In the genomic region with DNA sequence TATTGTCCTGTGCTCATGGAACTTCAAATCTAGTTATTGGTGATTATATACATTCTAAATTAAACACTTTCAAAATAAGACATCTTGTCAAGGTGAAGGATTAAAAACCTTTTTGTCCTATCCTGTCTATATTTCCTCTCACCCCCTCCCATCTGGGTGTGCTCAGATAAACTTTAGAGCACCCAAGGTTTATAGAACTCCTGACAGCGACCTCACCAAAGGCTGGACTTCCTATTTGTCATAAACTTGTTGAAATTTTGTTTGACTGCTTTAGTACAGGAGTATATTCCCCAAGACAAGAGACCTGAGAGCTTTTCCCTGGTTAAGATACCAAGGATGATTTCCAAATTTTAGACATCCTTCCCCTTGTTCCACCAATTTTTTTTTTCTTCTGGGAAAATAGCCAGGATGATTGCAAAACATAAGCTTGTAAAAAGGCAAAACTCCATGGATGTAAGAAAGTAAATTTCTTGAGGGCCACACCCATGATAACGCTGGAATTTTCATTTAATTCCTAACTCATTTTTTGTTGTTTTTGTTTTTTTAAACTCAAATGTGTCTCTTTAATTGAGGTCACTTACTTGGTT, we compare ENCODE assay signal across 11 cellular contexts. TPM values are rescaled to one million over a fixed set of nuclear protein-coding genes. Genes with fewer than 3 reads are reported as not detected.
A peak's percentile ranks its signal among the peaks of the same experiment; 100 is the strongest.
DNase-seq lines count a peak whose midpoint lies in the region; ATAC-seq and TF ChIP-seq lines count a peak whose summit lies in the region.
"Had no signal": no experiment of that assay in that cellular context is flagged by ENCODE, and none has a peak within 500 bp of the region (broad histone marks: within the 10 kb centered on the region; RNA-seq: fewer than 3 reads in every experiment).

No MANE protein-coding gene starts in this region.

- H4K8ac ChIP-seq in neuronal stem cell (ENCODE audit: low read depth, low read length): no peak overlapping the region

- H2BK12ac ChIP-seq in neuronal stem cell (ENCODE audit: low read length): no peak overlapping the region

- peaks cover 91% of the 10 kb centered on the region for H3K79me2 ChIP-seq in mammary epithelial cell (ENCODE audit: insufficient read depth, low read length)

- no peak overlapping the region for H3K14ac ChIP-seq in neuronal stem cell (ENCODE audit: low read length)

- H3K4me2 ChIP-seq in mammary epithelial cell (ENCODE audit: insufficient read depth, low read depth, low read length) (peak overlapping the region; percentile 77), neuronal stem cell (ENCODE audit: insufficient read depth, low read length, poor library complexity, severe bottlenecking) (no peak overlapping the region)

- H2BK15ac ChIP-seq in neuronal stem cell (ENCODE audit: low read length): no peak overlapping the region

- no peak overlapping the region for H2BK120ac ChIP-seq in neuronal stem cell (ENCODE audit: low read depth, low read length)

- H3K4me1 ChIP-seq in mammary epithelial cell (ENCODE audit: insufficient read depth, low read length) (peaks cover 33% of the 10 kb centered on the region), urinary bladder (ENCODE audit: insufficient read depth) (peaks cover 1% of the 10 kb centered on the region), neuronal stem cell (ENCODE audit: control insufficient read depth in 2 of 2, insufficient read depth in 1 of 2, low read depth in 1 of 2, low read length in 2 of 2) (peaks cover 7 to 8% of the 10 kb centered on the region in 2 donors)
- H3K4me1 ChIP-seq: parathyroid adenoma had no signal

- no peak overlapping the region for H3K18ac ChIP-seq in neuronal stem cell (ENCODE audit: low read length)

- no peak for DNase-seq in activated naive CD8-positive, alpha-beta T cell treated with anti-CD3 and anti-CD28 coated beads, Interleukin-2, amount 50 U/mL, for 24 hours
- DNase-seq in activated naive CD8-positive, alpha-beta T cell treated with anti-CD3 and anti-CD28 coated beads for 36 hours: no peak
- peak; percentile 37 for DNase-seq in mammary epithelial cell
- no peak for DNase-seq in left colon
- no peak for DNase-seq in neuronal stem cell (ENCODE audit: low spot score)
- DNase-seq in nucleus accumbens (lab: John Stamatoyannopoulos, UW): no peak
- DNase-seq: activated CD4-positive, alpha-beta T cell treated with anti-CD3 and anti-CD28 coated beads, Interleukin-2, amount 10 ng/mL, durations not matched to agents 7 days and 5 days; amygdala had no signal

- 51% methylated on average over 2 of the region's 2 CpGs for WGBS in mammary epithelial cell (ENCODE audit: low coverage, missing lambda C conversion rate)
- WGBS in urinary bladder: 27% methylated on average over 2 of the region's 2 CpGs
- no CpG with 5 or more reads among the region's 2 CpGs for WGBS in neuronal stem cell (ENCODE audit: extremely low coverage in 2 of 2, insufficient read length in 2 of 2, insufficient replicate concordance in 1 of 2), 2 donors

- dilution Hi-C loops in mammary epithelial cell (cut with HindIII; ENCODE audit: low sequenced_read_pairs): loop anchor here (5.0 kb wide), 1 partner anchor 85 kb away; no protein-coding TSS in a partner anchor

- intact Hi-C loops in mammary epithelial cell (cut with micrococcal nuclease) (loop anchor here (1.0 kb wide), 1 partner anchor 33 kb away; the partner anchor contains the start of gene CARMIL1), left colon (cut with DNase I, micrococcal nuclease) (no loop called here)

- H3K4me1 Mint-ChIP-seq in activated naive CD8-positive, alpha-beta T cell treated with anti-CD3 and anti-CD28 coated beads, Interleukin-2, amount 50 U/mL, for 24 hours: peaks cover 22% of the 10 kb centered on the region
- H3K4me1 Mint-ChIP-seq in activated naive CD8-positive, alpha-beta T cell treated with anti-CD3 and anti-CD28 coated beads for 36 hours: peaks cover 34% of the 10 kb centered on the region

- H3K9me3 ChIP-seq in mammary epithelial cell (replicated peaks; ENCODE audit: insufficient read depth, low read length): no peaks in the 10 kb centered on the region
- no peaks in the 10 kb centered on the region for H3K9me3 ChIP-seq in neuronal stem cell (replicated peaks in 1 of 2; ENCODE audit: control insufficient read depth in 2 of 2, insufficient read depth in 1 of 2, low read depth in 1 of 2, low read length in 2 of 2)

- H3K4me3 ChIP-seq in mammary epithelial cell (replicated peaks in 1 of 3; ENCODE audit: insufficient read depth in 1 of 3, low read depth in 2 of 3, low read length in 3 of 3): peak overlapping the region in 2 of 3 experiments; percentile 9 to 44
- H3K4me3 ChIP-seq in urinary bladder (ENCODE audit: low read depth, low read length): no peak overlapping the region
- no peak overlapping the region for H3K4me3 ChIP-seq in neuronal stem cell (ENCODE audit: low read length in 2 of 2)

- in situ Hi-C loops in mammary epithelial cell (cut with MboI; ENCODE audit: low sequenced_read_pairs in 2 of 2): no loop called here

- H4K20me1 ChIP-seq in mammary epithelial cell (ENCODE audit: insufficient read depth, low read length): no peaks in the 10 kb centered on the region

- no peak overlapping the region for H2AFZ ChIP-seq in mammary epithelial cell (ENCODE audit: low read depth, low read length)
- H2AFZ ChIP-seq in neuronal stem cell (ENCODE audit: low read length): no peak overlapping the region
- H2AFZ ChIP-seq: parathyroid adenoma had no signal

- H3K79me1 ChIP-seq in neuronal stem cell (ENCODE audit: low read depth, low read length): no peaks in the 10 kb centered on the region

- peak overlapping the region; percentile 35 for H3K27ac Mint-ChIP-seq in activated naive CD8-positive, alpha-beta T cell treated with anti-CD3 and anti-CD28 coated beads, Interleukin-2, amount 50 U/mL, for 24 hours
- no peak overlapping the region for H3K27ac Mint-ChIP-seq in activated naive CD8-positive, alpha-beta T cell treated with anti-CD3 and anti-CD28 coated beads for 36 hours
- H3K27ac Mint-ChIP-seq: activated CD4-positive, alpha-beta T cell treated with anti-CD3 and anti-CD28 coated beads, Interleukin-2, amount 10 ng/mL, durations not matched to agents 7 days and 5 days had no signal

- no peak for TF ChIP-seq CTCF in mammary epithelial cell (conservative IDR thresholded peaks at IDR 0.05 in 1 of 2, IDR thresholded peaks at IDR 0.05 in 1 of 2; ENCODE audit: extremely low read depth in 1 of 2, insufficient read depth in 1 of 2, low read depth in 1 of 2, low read length in 2 of 2)

- H3K9ac ChIP-seq in mammary epithelial cell (ENCODE audit: insufficient read depth, low read length): peak overlapping the region; percentile 37
- H3K9ac ChIP-seq in neuronal stem cell (ENCODE audit: low read depth, low read length, poor library complexity): no peak overlapping the region
- H3K9ac ChIP-seq: parathyroid adenoma had no signal

- no peaks in the 10 kb centered on the region for H3K36me3 Mint-ChIP-seq in activated naive CD8-positive, alpha-beta T cell treated with anti-CD3 and anti-CD28 coated beads, Interleukin-2, amount 50 U/mL, for 24 hours (ENCODE audit: low read depth)
- no peaks in the 10 kb centered on the region for H3K36me3 Mint-ChIP-seq in activated naive CD8-positive, alpha-beta T cell treated with anti-CD3 and anti-CD28 coated beads for 36 hours

- no peak overlapping the region for H3K23ac ChIP-seq in neuronal stem cell (ENCODE audit: low read depth, low read length, poor library complexity)

- H3K27me3 ChIP-seq in mammary epithelial cell (ENCODE audit: insufficient read depth, low read length) (no peaks in the 10 kb centered on the region), neuronal stem cell (ENCODE audit: control insufficient read depth in 3 of 3, insufficient read depth in 3 of 3, low read depth in 1 of 3, low read length in 3 of 3) (no peaks in the 10 kb centered on the region)

- no peak overlapping the region for H3K4me3 Mint-ChIP-seq in activated naive CD8-positive, alpha-beta T cell treated with anti-CD3 and anti-CD28 coated beads, Interleukin-2, amount 50 U/mL, for 24 hours
- H3K4me3 Mint-ChIP-seq in activated naive CD8-positive, alpha-beta T cell treated with anti-CD3 and anti-CD28 coated beads for 36 hours: no peak overlapping the region
- H3K4me3 Mint-ChIP-seq: activated CD4-positive, alpha-beta T cell treated with anti-CD3 and anti-CD28 coated beads, Interleukin-2, amount 10 ng/mL, durations not matched to agents 7 days and 5 days had no signal

- H3K4ac ChIP-seq in neuronal stem cell (ENCODE audit: low read length): no peak overlapping the region

- BruUV-seq in mammary epithelial cell (replicated peaks; lab: Mats Ljungman, UMichigan): no TSS peak

- H3K27ac ChIP-seq in mammary epithelial cell (ENCODE audit: insufficient read depth, low read depth, low read length): peak overlapping the region; percentile 80
- peak overlapping the region; percentile 56 for H3K27ac ChIP-seq in urinary bladder (ENCODE audit: low read depth)
- no peak overlapping the region for H3K27ac ChIP-seq in neuronal stem cell (replicated peaks; ENCODE audit: low read length)
- H3K27ac ChIP-seq: parathyroid adenoma had no signal

- no peak overlapping the region for H4K91ac ChIP-seq in neuronal stem cell (ENCODE audit: low read depth, low read length, poor library complexity)

- no peak for ATAC-seq in activated naive CD8-positive, alpha-beta T cell treated with anti-CD3 and anti-CD28 coated beads, Interleukin-2, amount 50 U/mL, for 24 hours
- ATAC-seq in left colon (peak; percentile 72), HG03439 (IDR thresholded peaks at IDR 0.05; ENCODE audit: unreplicated experiment) (no peak)

- H2BK5ac ChIP-seq in neuronal stem cell (ENCODE audit: low read length): no peak overlapping the region

- H3K27me3 Mint-ChIP-seq in activated naive CD8-positive, alpha-beta T cell treated with anti-CD3 and anti-CD28 coated beads, Interleukin-2, amount 50 U/mL, for 24 hours: no peaks in the 10 kb centered on the region
- no peaks in the 10 kb centered on the region for H3K27me3 Mint-ChIP-seq in activated naive CD8-positive, alpha-beta T cell treated with anti-CD3 and anti-CD28 coated beads for 36 hours
- H3K27me3 Mint-ChIP-seq: activated CD4-positive, alpha-beta T cell treated with anti-CD3 and anti-CD28 coated beads, Interleukin-2, amount 10 ng/mL, durations not matched to agents 7 days and 5 days had no signal

- no peak overlapping the region for H2AK5ac ChIP-seq in neuronal stem cell (ENCODE audit: low read depth, low read length)

- no peaks in the 10 kb centered on the region for H3K9me3 Mint-ChIP-seq in activated naive CD8-positive, alpha-beta T cell treated with anti-CD3 and anti-CD28 coated beads, Interleukin-2, amount 50 U/mL, for 24 hours
- no peaks in the 10 kb centered on the region for H3K9me3 Mint-ChIP-seq in activated naive CD8-positive, alpha-beta T cell treated with anti-CD3 and anti-CD28 coated beads for 36 hours
- H3K9me3 Mint-ChIP-seq: activated CD4-positive, alpha-beta T cell treated with anti-CD3 and anti-CD28 coated beads, Interleukin-2, amount 10 ng/mL, durations not matched to agents 7 days and 5 days had no signal

- CTCF ChIA-PET in mammary epithelial cell (lab: Charles Lee; ENCODE audit: low non-redundant PET): no interaction called here

- no peaks in the 10 kb centered on the region for H3K36me3 ChIP-seq in mammary epithelial cell (ENCODE audit: insufficient read depth, low read length)
- H3K36me3 ChIP-seq in urinary bladder (ENCODE audit: insufficient read depth): no peaks in the 10 kb centered on the region
- H3K36me3 ChIP-seq in neuronal stem cell (replicated peaks in 1 of 2; ENCODE audit: control insufficient read depth in 2 of 2, insufficient read depth in 2 of 2, low read length in 2 of 2): no peaks in the 10 kb centered on the region

RNA-seq across cellular contexts. Expression of gene CARMIL1, which starts 33.0 kb away (rescaled TPM):
- 1 to 10 TPM; 7.1 to 8.1 TPM for total RNA-seq in activated naive CD8-positive, alpha-beta T cell treated with anti-CD3 and anti-CD28 coated beads for 36 hours
- 10 to 100 TPM; 34.7 to 58.2 TPM for total RNA-seq in mammary epithelial cell
- polyA plus RNA-seq in mammary epithelial cell: 10.1 TPM
- 56.7 TPM for polyA minus RNA-seq in mammary epithelial cell
- 10 to 100 TPM; 56.3 to 58.7 TPM for total RNA-seq in left colon
- 26.5 TPM for total RNA-seq in urinary bladder
- polyA plus RNA-seq in urinary bladder: 11.1 TPM
- polyA plus RNA-seq in neuronal stem cell (2013, experiment 1 of 2): 4.4 TPM
- polyA plus RNA-seq in neuronal stem cell (2013, experiment 2 of 2): 4.0 TPM

Comparison
In these comparisons a context has a peak if more than half of its experiments do, and no peak if none do; other contexts are left out.
1. H3K4me3 ChIP-seq: peak in mammary epithelial cell (2 of 3); none in urinary bladder (single experiment) and neuronal stem cell (0 of 2).